ENCODE assay signal across 8 cellular contexts in the genomic region with DNA sequence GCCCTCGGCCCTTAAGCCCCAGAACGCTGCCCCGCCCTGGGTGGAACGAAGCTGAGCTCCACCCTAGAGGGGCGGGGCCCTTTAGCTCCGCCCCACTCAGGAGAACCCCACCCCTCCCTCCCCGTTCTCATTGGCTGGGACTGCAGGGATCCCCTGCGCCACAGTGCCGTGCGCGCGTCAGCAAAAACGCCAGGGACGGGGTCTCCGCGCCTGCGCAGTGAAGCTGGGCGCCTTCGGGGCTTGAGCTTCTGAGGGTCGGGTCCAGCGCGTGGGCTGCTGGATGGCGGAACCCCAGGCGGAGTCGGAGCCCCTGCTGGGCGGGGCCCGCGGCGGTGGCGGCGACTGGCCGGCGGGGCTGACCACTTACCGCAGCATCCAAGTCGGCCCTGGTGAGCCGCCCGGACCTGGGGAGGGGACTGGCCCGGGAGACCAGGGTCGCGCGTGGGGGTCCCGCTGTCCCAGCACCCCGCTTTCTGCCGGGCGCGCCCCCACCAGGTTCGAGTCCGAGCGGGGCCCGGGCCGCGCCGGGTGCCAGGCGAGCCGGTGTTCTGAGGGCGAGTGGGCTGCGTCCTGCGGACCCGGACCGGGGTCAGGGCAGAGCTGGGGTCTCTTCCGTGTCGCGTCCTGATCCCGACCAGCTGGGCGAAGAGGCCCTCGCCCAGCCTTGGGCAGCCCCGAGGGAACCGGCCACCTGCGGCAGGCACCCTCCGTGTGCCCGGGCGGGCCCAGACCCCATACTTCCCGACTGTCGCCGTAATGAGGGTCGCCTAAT. TPM values are rescaled to one million over a fixed set of nuclear protein-coding genes. Genes with fewer than 3 reads are reported as not detected.
DNase-seq lines count a peak whose midpoint lies in the region; ATAC-seq and TF ChIP-seq lines count a peak whose summit lies in the region.

A gene (plus strand): TSS at position 215 of the 772 bp plus-strand sequence. CDS start 66 bp downstream, at position 281.

- intact Hi-C loops in activated T-helper 1 cell treated with anti-CD3 and anti-CD28 coated beads, Interleukin-12 subunit alpha, Interleukin-12 subunit beta, Interleukin-2, Interleukin-4 antibody, amounts not matched to agents 30 ng/mL and 10 ng/mL and 1 ng/mL, durations not matched to agents 14 hours and 24 hours and 36 hours (cut with micrococcal nuclease) = loop anchor here (1.0 to 5.0 kb wide), 7 partner anchors 145 to 1154 kb away; a partner anchor contains a TSS
- intact Hi-C loops in naive thymus-derived CD4-positive, alpha-beta T cell (cut with micrococcal nuclease) = loop anchor here (1.0 to 5.0 kb wide), 12 partner anchors 40 to 1222 kb away; a partner anchor contains a TSS

- peaks cover 13% of the 10 kb centered on the region for H3K27me3 Mint-ChIP-seq in activated T-helper 1 cell treated with anti-CD3 and anti-CD28 coated beads, Interleukin-12 subunit alpha, Interleukin-12 subunit beta, Interleukin-2, Interleukin-4 antibody, amounts not matched to agents 30 ng/mL and 10 ng/mL and 1 ng/mL, durations not matched to agents 14 hours and 24 hours and 36 hours (ENCODE audit: insufficient read depth)
- peaks cover 0 to 27% (median 0%) of the 10 kb centered on the region in 5 donors for H3K27me3 Mint-ChIP-seq in naive thymus-derived CD4-positive, alpha-beta T cell
- H3K27me3 Mint-ChIP-seq in stimulated activated memory B cell treated with anti-CD40 and anti-IgM and Interleukin-4, amounts not matched to agents 10 μg/mL and 1 μg/mL and 100 μg/mL, for 72 hours = peaks cover 7% of the 10 kb centered on the region

- in situ Hi-C loops in GM23248 (cut with MboI) = no loop called here

- H3K4me1 ChIP-seq in DOHH2 (ENCODE audit: control insufficient read depth, low read length) (peaks cover 62% of the 10 kb centered on the region), GM23248 (ENCODE audit: insufficient read depth) (peaks cover 16% of the 10 kb centered on the region), fibroblast of lung (ENCODE audit: control insufficient read depth, extremely low read depth, insufficient read depth, low read length) (peaks cover 21% of the 10 kb centered on the region)
- peaks cover 12 to 16% of the 10 kb centered on the region in 2 donors for H3K4me1 ChIP-seq in naive thymus-derived CD4-positive, alpha-beta T cell (ENCODE audit: control insufficient read depth in 2 of 2, insufficient read depth in 2 of 2, low read length in 2 of 2)

- H3K9me3 Mint-ChIP-seq in activated T-helper 1 cell treated with anti-CD3 and anti-CD28 coated beads, Interleukin-12 subunit alpha, Interleukin-12 subunit beta, Interleukin-2, Interleukin-4 antibody, amounts not matched to agents 30 ng/mL and 10 ng/mL and 1 ng/mL, durations not matched to agents 14 hours and 24 hours and 36 hours = no peaks in the 10 kb centered on the region
- no peaks in the 10 kb centered on the region for H3K9me3 Mint-ChIP-seq in naive thymus-derived CD4-positive, alpha-beta T cell
- H3K9me3 Mint-ChIP-seq in stimulated activated memory B cell treated with anti-CD40 and anti-IgM and Interleukin-4, amounts not matched to agents 10 μg/mL and 1 μg/mL and 100 μg/mL, for 72 hours = no peaks in the 10 kb centered on the region

- H3K36me3 ChIP-seq in DOHH2 (ENCODE audit: control insufficient read depth, low read length) (peaks cover 6% of the 10 kb centered on the region; the same call in 1 of the 2 replicates), GM23248 (ENCODE audit: low read depth) (no peaks in the 10 kb centered on the region), fibroblast of lung (ENCODE audit: control insufficient read depth, insufficient read depth, low read length) (no peaks in the 10 kb centered on the region)
- peaks cover 0 to 6% (median 0%) of the 10 kb centered on the region in 3 experiments for H3K36me3 ChIP-seq in naive thymus-derived CD4-positive, alpha-beta T cell (ENCODE audit: control insufficient read depth in 2 of 3, insufficient read depth in 3 of 3, low read length in 3 of 3)

- peak within 1 kb of the TSS; percentile 72 for H3K27ac Mint-ChIP-seq in activated T-helper 1 cell treated with anti-CD3 and anti-CD28 coated beads, Interleukin-12 subunit alpha, Interleukin-12 subunit beta, Interleukin-2, Interleukin-4 antibody, amounts not matched to agents 30 ng/mL and 10 ng/mL and 1 ng/mL, durations not matched to agents 14 hours and 24 hours and 36 hours
- peak within 1 kb of the TSS; percentile 82 to 94 (median 89) for H3K27ac Mint-ChIP-seq in naive thymus-derived CD4-positive, alpha-beta T cell
- H3K27ac Mint-ChIP-seq in stimulated activated memory B cell treated with anti-CD40 and anti-IgM and Interleukin-4, amounts not matched to agents 10 μg/mL and 1 μg/mL and 100 μg/mL, for 72 hours = peak within 1 kb of the TSS; percentile 86

- H3K9me3 ChIP-seq in DOHH2 (ENCODE audit: control insufficient read depth, insufficient read depth, low read length) (no peaks in the 10 kb centered on the region), GM23248 (ENCODE audit: low read depth) (no peaks in the 10 kb centered on the region), fibroblast of lung (ENCODE audit: control insufficient read depth, insufficient read depth, low read depth, low read length) (no peaks in the 10 kb centered on the region)
- no peaks in the 10 kb centered on the region for H3K9me3 ChIP-seq in naive thymus-derived CD4-positive, alpha-beta T cell (ENCODE audit: control insufficient read depth in 2 of 3, low read length in 3 of 3)

- WGBS in GM23248 (ENCODE audit: low coverage in 1 of 2, low lambda C conversion rate in 2 of 2, missing lambda C conversion rate in 2 of 2), 2 experiments = 1 to 3% methylated on average over 36 to 61 of the region's 76 CpGs

- H3K27ac ChIP-seq in DOHH2 (ENCODE audit: low read depth, low read length) (peak within 1 kb of the TSS; percentile 27), GM23248 (peak within 1 kb of the TSS; percentile 42), fibroblast of lung (ENCODE audit: insufficient read depth, low read length) (peak within 1 kb of the TSS; percentile 88)
- peak within 1 kb of the TSS; percentile 98 for H3K27ac ChIP-seq in naive thymus-derived CD4-positive, alpha-beta T cell (ENCODE audit: low read depth, low read length)

- H3K79me2 ChIP-seq in DOHH2 (ENCODE audit: control insufficient read depth, low read length) (peaks cover 50% of the 10 kb centered on the region), GM23248 (ENCODE audit: insufficient read depth) (peaks cover 50% of the 10 kb centered on the region), fibroblast of lung (ENCODE audit: control insufficient read depth, insufficient read depth, low read length) (peaks cover 22% of the 10 kb centered on the region)

- DNase-seq in GM23248 = peak; percentile 95
- DNase-seq in LHCN-M2 (ENCODE audit: low read depth) = peak; percentile 89
- peak; percentile 93 for DNase-seq in RPMI7951 (ENCODE audit: low read depth)
- DNase-seq in activated T-helper 1 cell treated with anti-CD3 and anti-CD28 coated beads, Interleukin-12 subunit alpha, Interleukin-12 subunit beta, Interleukin-2, Interleukin-4 antibody, amounts not matched to agents 30 ng/mL and 10 ng/mL and 1 ng/mL, durations not matched to agents 14 hours and 24 hours and 36 hours (ENCODE audit: low spot score) = peak; percentile 91
- DNase-seq in fibroblast of lung (ENCODE audit: low read depth in 2 of 2) = peak; percentile 94 to 97
- DNase-seq in naive thymus-derived CD4-positive, alpha-beta T cell = peak; percentile 87 to 93 (median 91)

- peak within 1 kb of the TSS; percentile 85 for H3K4me3 Mint-ChIP-seq in activated T-helper 1 cell treated with anti-CD3 and anti-CD28 coated beads, Interleukin-12 subunit alpha, Interleukin-12 subunit beta, Interleukin-2, Interleukin-4 antibody, amounts not matched to agents 30 ng/mL and 10 ng/mL and 1 ng/mL, durations not matched to agents 14 hours and 24 hours and 36 hours
- peak within 1 kb of the TSS; percentile 75 to 87 (median 82) for H3K4me3 Mint-ChIP-seq in naive thymus-derived CD4-positive, alpha-beta T cell
- H3K4me3 Mint-ChIP-seq in stimulated activated memory B cell treated with anti-CD40 and anti-IgM and Interleukin-4, amounts not matched to agents 10 μg/mL and 1 μg/mL and 100 μg/mL, for 72 hours = peak within 1 kb of the TSS; percentile 90

- H3K27me3 ChIP-seq in DOHH2 (ENCODE audit: control insufficient read depth, low read length) (no peaks in the 10 kb centered on the region), GM23248 (replicated peaks; ENCODE audit: insufficient read depth) (no peaks in the 10 kb centered on the region), fibroblast of lung (ENCODE audit: control insufficient read depth, insufficient read depth, low read length) (no peaks in the 10 kb centered on the region)
- no peaks in the 10 kb centered on the region for H3K27me3 ChIP-seq in naive thymus-derived CD4-positive, alpha-beta T cell (ENCODE audit: control insufficient read depth in 2 of 2, insufficient read depth in 2 of 2, low read length in 2 of 2)

- peak within 1 kb of the TSS; percentile 95 for H3K9ac ChIP-seq in GM23248
- H3K9ac ChIP-seq in fibroblast of lung (ENCODE audit: insufficient read depth, low read length) = peak within 1 kb of the TSS; percentile 97

- H3K9me2 ChIP-seq in DOHH2 (replicated peaks; ENCODE audit: control insufficient read depth, low read length) = no peaks in the 10 kb centered on the region
- no peaks in the 10 kb centered on the region for H3K9me2 ChIP-seq in GM23248 (ENCODE audit: insufficient read depth)

- H3K4me2 ChIP-seq in DOHH2 (ENCODE audit: low read length) = peak within 1 kb of the TSS; percentile 83
- peak within 1 kb of the TSS; percentile 82 for H3K4me2 ChIP-seq in GM23248 (ENCODE audit: unreplicated experiment)
- H3K4me2 ChIP-seq in fibroblast of lung (ENCODE audit: extremely low read depth, insufficient read depth, low read length) = peak within 1 kb of the TSS; percentile 88

- H4K20me1 ChIP-seq in DOHH2 (ENCODE audit: control insufficient read depth, insufficient read depth, low read depth, low read length) (no peaks in the 10 kb centered on the region), GM23248 (ENCODE audit: insufficient read depth) (no peaks in the 10 kb centered on the region), fibroblast of lung (ENCODE audit: control insufficient read depth, extremely low read depth, insufficient read depth, low read length) (no peaks in the 10 kb centered on the region)

- CTCF ChIA-PET in naive thymus-derived CD4-positive, alpha-beta T cell (lab: Charles Lee) = no interaction called here

- H3F3A ChIP-seq in DOHH2 (ENCODE audit: control insufficient read depth, insufficient read depth) = peaks cover 5% of the 10 kb centered on the region; the same call in 1 of the 2 replicates
- peaks cover 8% of the 10 kb centered on the region for H3F3A ChIP-seq in GM23248 (ENCODE audit: insufficient read depth)

- TF ChIP-seq CTCF in DOHH2 (IDR thresholded peaks at IDR 0.05; ENCODE audit: low read depth, low read length, poor library complexity, severe bottlenecking) (no peak), fibroblast of lung (conservative IDR thresholded peaks at IDR 0.05 in 1 of 2, IDR thresholded peaks at IDR 0.05 in 1 of 2; ENCODE audit: low read depth in 1 of 2, low read length in 2 of 2) (no peak)

- H2AFZ ChIP-seq in GM23248 (peak within 1 kb of the TSS; percentile 93), fibroblast of lung (ENCODE audit: low read length) (peak within 1 kb of the TSS; percentile 88)

- peaks cover 14% of the 10 kb centered on the region for H3K4me1 Mint-ChIP-seq in activated T-helper 1 cell treated with anti-CD3 and anti-CD28 coated beads, Interleukin-12 subunit alpha, Interleukin-12 subunit beta, Interleukin-2, Interleukin-4 antibody, amounts not matched to agents 30 ng/mL and 10 ng/mL and 1 ng/mL, durations not matched to agents 14 hours and 24 hours and 36 hours (ENCODE audit: low read depth)
- H3K4me1 Mint-ChIP-seq in naive thymus-derived CD4-positive, alpha-beta T cell = peaks cover 4 to 35% (median 29%) of the 10 kb centered on the region in 7 donors
- peaks cover 61% of the 10 kb centered on the region for H3K4me1 Mint-ChIP-seq in stimulated activated memory B cell treated with anti-CD40 and anti-IgM and Interleukin-4, amounts not matched to agents 10 μg/mL and 1 μg/mL and 100 μg/mL, for 72 hours

- POLR2A ChIA-PET in naive thymus-derived CD4-positive, alpha-beta T cell (lab: Charles Lee) = interaction anchor here (0.7 to 0.9 kb wide), 3 partner anchors 12 to 263 kb away, joined by 3 to 4 read pairs (median 3); no protein-coding TSS in a partner anchor

- peak; percentile 99 for ATAC-seq in naive thymus-derived CD4-positive, alpha-beta T cell
- peak; percentile 96 for ATAC-seq in stimulated activated memory B cell treated with anti-CD40 and anti-IgM and Interleukin-4, amounts not matched to agents 10 μg/mL and 1 μg/mL and 100 μg/mL, for 72 hours

- no peaks in the 10 kb centered on the region for H3K36me3 Mint-ChIP-seq in activated T-helper 1 cell treated with anti-CD3 and anti-CD28 coated beads, Interleukin-12 subunit alpha, Interleukin-12 subunit beta, Interleukin-2, Interleukin-4 antibody, amounts not matched to agents 30 ng/mL and 10 ng/mL and 1 ng/mL, durations not matched to agents 14 hours and 24 hours and 36 hours (ENCODE audit: low read depth)
- H3K36me3 Mint-ChIP-seq in naive thymus-derived CD4-positive, alpha-beta T cell = no peaks in the 10 kb centered on the region
- peaks cover 11% of the 10 kb centered on the region for H3K36me3 Mint-ChIP-seq in stimulated activated memory B cell treated with anti-CD40 and anti-IgM and Interleukin-4, amounts not matched to agents 10 μg/mL and 1 μg/mL and 100 μg/mL, for 72 hours

- peak within 1 kb of the TSS; percentile 73 for H3K4me3 ChIP-seq in DOHH2 (ENCODE audit: low read length)
- peak within 1 kb of the TSS; percentile 84 for H3K4me3 ChIP-seq in GM23248
- H3K4me3 ChIP-seq in fibroblast of lung (replicated peaks in 1 of 4; ENCODE audit: control extremely low read depth in 1 of 4, insufficient read depth in 1 of 4, low read depth in 3 of 4, low read length in 4 of 4) = peak within 1 kb of the TSS; percentile 80 to 93 (median 88)
- H3K4me3 ChIP-seq in naive thymus-derived CD4-positive, alpha-beta T cell (ENCODE audit: low read length) = peak within 1 kb of the TSS; percentile 85

RNA-seq across cellular contexts. Expression of the gene that starts here (rescaled TPM):
- total RNA-seq in GM23248 (2014; rRNA removed; shearing (Covaris generic)) = 7.1 and 10.2 TPM in 2 replicates
- polyA plus RNA-seq in GM23248 (2016; fragmentation: Nextera tagmentation; extraction: Ambion mirVana) (8.5 and 8.7 TPM in 2 replicates), fibroblast of lung (7.7 and 9.7 TPM in 2 replicates)
- total RNA-seq in LHCN-M2 (2014; rRNA removed) (7.1 and 10.1 TPM in 2 replicates), fibroblast of lung (8.7 and 11.7 TPM in 2 replicates)
- polyA plus RNA-seq in LHCN-M2 (2012) = 4.2 TPM
- total RNA-seq in RPMI7951 (2014; rRNA removed; shearing (Covaris generic)) = 3.2 and 4.7 TPM in 2 replicates
- total RNA-seq in activated T-helper 1 cell treated with anti-CD3 and anti-CD28 coated beads, Interleukin-12 subunit alpha, Interleukin-12 subunit beta, Interleukin-2, Interleukin-4 antibody, amounts not matched to agents 30 ng/mL and 10 ng/mL and 1 ng/mL, durations not matched to agents 14 hours and 24 hours and 36 hours = 17.4 and 19.2 TPM in 2 replicates
- 7.1 and 9.9 TPM in 2 replicates for polyA plus RNA-seq in fibroblast of lung (2012)
- polyA minus RNA-seq in fibroblast of lung (ENCODE audit: low replicate concordance) = 24.2 and 31.8 TPM in 2 replicates
- total RNA-seq in naive thymus-derived CD4-positive, alpha-beta T cell = 10 to 100 TPM; 11.9 to 29.4 (median 21.3) TPM
- polyA plus RNA-seq in naive thymus-derived CD4-positive, alpha-beta T cell = 1 to 10 TPM; 3.3 to 5.4 TPM

Comparison
In these comparisons a context has a peak if more than half of its experiments do, and no peak if none do; other contexts are left out.
1. Peak in every context shown above with its lines: DNase-seq, ATAC-seq, H3K4me3 ChIP-seq and H3K27ac ChIP-seq.
2. H3K27ac ChIP-seq: peak in every context shown above with its lines; median percentile 98 in naive thymus-derived CD4-positive, alpha-beta T cell; 88 in fibroblast of lung; 42 in GM23248; 27 in DOHH2.